ENCODE assay signal across 13 cellular contexts in the genomic region with DNA sequence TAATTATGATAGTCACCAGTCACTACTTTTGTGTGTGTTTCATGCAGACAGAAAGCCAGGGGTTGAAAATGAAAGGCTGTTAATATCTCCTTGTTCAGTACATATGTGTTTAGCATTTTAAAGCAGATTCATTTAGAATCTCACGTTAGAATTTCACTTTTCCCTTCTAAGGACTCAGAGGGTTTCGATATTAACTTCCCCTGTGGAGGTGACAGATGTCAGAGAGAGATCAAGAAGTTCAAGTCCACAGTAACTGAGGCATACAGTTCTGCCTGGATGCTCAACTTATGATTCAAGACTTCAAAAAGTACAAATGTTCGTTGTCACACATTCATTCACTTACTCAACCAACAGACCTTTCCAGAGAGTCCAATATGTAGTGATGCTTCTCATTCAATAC.
A peak's percentile ranks its signal among the peaks of the same experiment; 100 is the strongest.
DNase-seq lines count a peak whose midpoint lies in the region; ATAC-seq and TF ChIP-seq lines count a peak whose summit lies in the region.
"Had no signal": no experiment of that assay in that cellular context is flagged by ENCODE, and none has a peak within 500 bp of the region (broad histone marks: within the 10 kb centered on the region; RNA-seq: fewer than 3 reads in every experiment).

No MANE protein-coding gene starts in this region.

- H3K27me3 Mint-ChIP-seq in endothelial cell (ENCODE audit: unreplicated experiment): no peaks in the 10 kb centered on the region
- no peaks in the 10 kb centered on the region for H3K27me3 Mint-ChIP-seq in activated CD8-positive, alpha-beta T cell treated with anti-CD3 and anti-CD28 coated beads, Interleukin-2, amount 10 ng/mL, durations not matched to agents 7 days and 5 days (ENCODE audit: low read depth)

- no peaks in the 10 kb centered on the region for H3K9me3 ChIP-seq in adrenal gland (replicated peaks in 1 of 3)
- H3K9me3 ChIP-seq in ascending aorta: no peaks in the 10 kb centered on the region

- DNase-seq in GM13977 (ENCODE audit: low spot score): peak; percentile 17
- no peak for DNase-seq in adrenal gland
- DNase-seq in ascending aorta (ENCODE audit: low spot score in 2 of 2): no peak
- no peak for DNase-seq in endothelial cell (ENCODE audit: low spot score)
- DNase-seq in activated CD8-positive, alpha-beta T cell treated with anti-CD3 and anti-CD28 coated beads, Interleukin-2, amount 10 ng/mL, durations not matched to agents 7 days and 5 days: no peak
- DNase-seq: activated T-cell treated with anti-CD3 and anti-CD28 coated beads, Interleukin-2, amount 50 U/mL, for 48 hours; GDM1; midbrain; NCI-H446; stimulated activated CD4-positive, alpha-beta T cell treated with anti-CD3 and anti-CD28 coated beads, Interleukin-2, amount 100 ng/mL, for 24 hours had no signal

- H3K27ac ChIP-seq in adrenal gland: no peak overlapping the region
- H3K27ac ChIP-seq in ascending aorta: no peak overlapping the region

- no peak overlapping the region for H3K27ac Mint-ChIP-seq in endothelial cell (ENCODE audit: unreplicated experiment)
- no peak overlapping the region for H3K27ac Mint-ChIP-seq in activated CD8-positive, alpha-beta T cell treated with anti-CD3 and anti-CD28 coated beads, Interleukin-2, amount 10 ng/mL, durations not matched to agents 7 days and 5 days

- no peaks in the 10 kb centered on the region for H3K27me3 ChIP-seq in adrenal gland
- no peaks in the 10 kb centered on the region for H3K27me3 ChIP-seq in ascending aorta

- H3K4me3 ChIP-seq in adrenal gland (no peak overlapping the region), ascending aorta (no peak overlapping the region)

- TF ChIP-seq POLR2A in adrenal gland (IDR thresholded peaks at IDR 0.05): no peak

- no peaks in the 10 kb centered on the region for H3K36me3 Mint-ChIP-seq in endothelial cell (ENCODE audit: low read depth, unreplicated experiment)
- H3K36me3 Mint-ChIP-seq in activated CD8-positive, alpha-beta T cell treated with anti-CD3 and anti-CD28 coated beads, Interleukin-2, amount 10 ng/mL, durations not matched to agents 7 days and 5 days (ENCODE audit: low read depth): no peaks in the 10 kb centered on the region

- ATAC-seq in GM19397 (IDR thresholded peaks at IDR 0.05; ENCODE audit: unreplicated experiment) (peak; percentile 61), HG02798 (IDR thresholded peaks at IDR 0.05; ENCODE audit: poor library complexity, unreplicated experiment) (peak; percentile 67), HG03571 (IDR thresholded peaks at IDR 0.05; ENCODE audit: unreplicated experiment) (peak; percentile 52)
- no peak for ATAC-seq in activated CD8-positive, alpha-beta T cell treated with anti-CD3 and anti-CD28 coated beads, Interleukin-2, amount 10 ng/mL, durations not matched to agents 7 days and 5 days

- POLR2A ChIA-PET in activated CD8-positive, alpha-beta T cell treated with anti-CD3 and anti-CD28 coated beads, Interleukin-2, amount 10 ng/mL, durations not matched to agents 7 days and 5 days (lab: Charles Lee): no interaction called here

- no peak for TF ChIP-seq CTCF in GM13977 (IDR thresholded peaks at IDR 0.05; ENCODE audit: extremely low read depth, insufficient read depth, missing control alignments)
- TF ChIP-seq CTCF in adrenal gland (IDR thresholded peaks at IDR 0.05): no peak
- no peak for TF ChIP-seq CTCF in ascending aorta (IDR thresholded peaks at IDR 0.05)
- TF ChIP-seq CTCF in endothelial cell (IDR thresholded peaks at IDR 0.05; ENCODE audit: unreplicated experiment): no peak

- intact Hi-C loops in adrenal gland (cut with DNase I) (no loop called here), ascending aorta (cut with DNase I) (no loop called here)

- H3K36me3 ChIP-seq in adrenal gland (replicated peaks in 1 of 2): no peaks in the 10 kb centered on the region
- H3K36me3 ChIP-seq in ascending aorta: no peaks in the 10 kb centered on the region

- CTCF ChIA-PET in activated CD8-positive, alpha-beta T cell treated with anti-CD3 and anti-CD28 coated beads, Interleukin-2, amount 10 ng/mL, durations not matched to agents 7 days and 5 days (lab: Charles Lee): no interaction called here

- H3K4me1 Mint-ChIP-seq in endothelial cell (ENCODE audit: unreplicated experiment): peaks cover 19% of the 10 kb centered on the region
- H3K4me1 Mint-ChIP-seq in activated CD8-positive, alpha-beta T cell treated with anti-CD3 and anti-CD28 coated beads, Interleukin-2, amount 10 ng/mL, durations not matched to agents 7 days and 5 days (ENCODE audit: low read depth): peaks cover 2% of the 10 kb centered on the region

- no peak overlapping the region for H3K4me3 Mint-ChIP-seq in endothelial cell (ENCODE audit: unreplicated experiment)
- no peak overlapping the region for H3K4me3 Mint-ChIP-seq in activated CD8-positive, alpha-beta T cell treated with anti-CD3 and anti-CD28 coated beads, Interleukin-2, amount 10 ng/mL, durations not matched to agents 7 days and 5 days

- 77 to 84% (median 79%) methylated on average over 3 of the region's 3 CpGs for WGBS in adrenal gland, 4 donors

- in situ Hi-C loops in GM13977 (cut with MboI; ENCODE audit: low pct_unique_long_range_greater_than_20kb, low sequenced_read_pairs, unreplicated experiment): no loop called here

- no peaks in the 10 kb centered on the region for H3K9me3 Mint-ChIP-seq in endothelial cell (ENCODE audit: unreplicated experiment)
- H3K9me3 Mint-ChIP-seq in activated CD8-positive, alpha-beta T cell treated with anti-CD3 and anti-CD28 coated beads, Interleukin-2, amount 10 ng/mL, durations not matched to agents 7 days and 5 days (ENCODE audit: insufficient read depth): no peaks in the 10 kb centered on the region

- H3K4me1 ChIP-seq in adrenal gland (replicated peaks in 1 of 2): no peaks in the 10 kb centered on the region
- H3K4me1 ChIP-seq in ascending aorta: peaks cover 0 to 10% of the 10 kb centered on the region in 2 donors
